Comparison of ENCODE assay signal across 12 cellular contexts in the genomic region with DNA sequence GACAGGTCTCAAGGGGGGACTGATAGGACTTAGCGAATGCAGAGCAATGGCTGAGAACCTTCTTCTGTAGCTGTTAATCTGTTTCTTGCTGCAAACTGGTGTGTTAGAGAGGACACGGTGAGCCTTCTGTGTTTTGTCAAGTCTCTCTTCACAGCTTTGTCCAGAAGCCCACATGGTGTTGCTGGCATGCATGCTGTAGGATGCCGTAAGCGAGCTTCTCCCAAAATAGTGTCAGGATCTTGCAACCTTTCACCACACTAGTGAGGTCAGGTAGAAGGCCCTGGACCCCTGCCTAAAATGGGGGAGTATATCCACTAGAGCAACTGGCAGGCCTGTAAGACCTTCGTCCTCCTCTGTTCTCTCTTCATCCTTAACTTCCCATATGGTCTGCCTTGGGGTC. TPM values are rescaled to one million over a fixed set of nuclear protein-coding genes. Genes with fewer than 3 reads are reported as not detected.
"Had no signal": no experiment of that assay in that cellular context is flagged by ENCODE, and none has a peak within 500 bp of the region (broad histone marks: within the 10 kb centered on the region; RNA-seq: fewer than 3 reads in every experiment).

No MANE protein-coding gene starts in this region.

- H3K4me3 ChIP-seq: MG63, SJCRH30 had no signal

- H3K9me3 ChIP-seq: MG63, SJCRH30 had no signal

- H3K4me1 ChIP-seq: SJCRH30 had no signal

- H3K36me3 ChIP-seq: MG63, SJCRH30 had no signal

- H3K27ac ChIP-seq: SJCRH30 had no signal

- DNase-seq: KG1, NCI-H1417 treated with DMSO at 0.1 percent for 48 hours, NCI-H1694 treated with DMSO at 0.1 percent for 48 hours, NCI-H2107, NCI-H524 treated with DMSO at 0.1 percent for 48 hours, SHP77 treated with DMSO at 0.1 percent for 48 hours had no signal

RNA-seq across cellular contexts. Expression of gene GLP1R, which starts 51.9 kb away (rescaled TPM):
- total RNA-seq: HepG2, HT1080, IMR-90, NCI-H460, SJCRH30 had no signal
- polyA plus RNA-seq: HepG2, IMR-90 had no signal
